In the genomic region with DNA sequence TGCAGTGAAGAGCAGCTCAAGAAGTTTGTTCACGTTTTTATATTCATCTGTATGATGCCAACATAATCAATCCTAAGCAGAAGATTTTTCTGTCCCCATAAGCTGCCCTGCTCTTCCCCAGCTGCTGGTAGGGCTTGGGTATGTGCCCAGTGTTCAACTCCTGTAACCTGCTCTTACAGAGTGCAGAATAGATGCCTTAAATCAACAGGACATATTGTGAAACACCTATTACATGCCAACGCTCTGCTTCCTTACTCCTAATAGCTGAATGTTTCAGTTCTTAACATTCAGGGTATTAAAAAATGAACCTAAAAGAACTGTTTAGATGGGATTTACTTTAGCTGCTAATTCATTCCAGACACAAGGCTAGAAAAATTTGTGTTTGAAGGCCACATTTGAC, we compare ENCODE assay signal across 19 cellular contexts.
A peak's percentile ranks its signal among the peaks of the same experiment; 100 is the strongest.
DNase-seq lines count a peak whose midpoint lies in the region; ATAC-seq and TF ChIP-seq lines count a peak whose summit lies in the region.
"Had no signal": no experiment of that assay in that cellular context is flagged by ENCODE, and none has a peak within 500 bp of the region (broad histone marks: within the 10 kb centered on the region; RNA-seq: fewer than 3 reads in every experiment).

No MANE protein-coding gene starts in this region.

- H3K27me3 Mint-ChIP-seq in WTC11 (ENCODE audit: low read depth), result no peaks in the 10 kb centered on the region
- H3K27me3 Mint-ChIP-seq in CD4-positive, alpha-beta memory T cell, result peaks cover 2 to 9% of the 10 kb centered on the region in 2 donors

- H3K9me3 ChIP-seq in mucosa of descending colon, result no peaks in the 10 kb centered on the region
- no peaks in the 10 kb centered on the region for H3K9me3 ChIP-seq in CD4-positive, alpha-beta memory T cell (ENCODE audit: control insufficient read depth in 1 of 2, low read length in 2 of 2)
- H3K9me3 ChIP-seq: MG63, uterus had no signal

- no peaks in the 10 kb centered on the region for H3K36me3 Mint-ChIP-seq in WTC11
- no peaks in the 10 kb centered on the region for H3K36me3 Mint-ChIP-seq in CD4-positive, alpha-beta memory T cell
- H3K36me3 Mint-ChIP-seq: activated CD8-positive, alpha-beta memory T cell treated with anti-CD3 and anti-CD28 coated beads, Interleukin-2, amount 10 ng/mL, durations not matched to agents 7 days and 5 days had no signal

- no peak overlapping the region for H3K27ac ChIP-seq in CD4-positive, alpha-beta memory T cell (ENCODE audit: low read depth, low read length)
- H3K27ac ChIP-seq in caudate nucleus (ENCODE audit: low read depth, low read length), result no peak overlapping the region
- H3K27ac ChIP-seq: uterus had no signal

- no peaks in the 10 kb centered on the region for H3K36me3 ChIP-seq in mucosa of descending colon (ENCODE audit: low read depth)
- no peaks in the 10 kb centered on the region for H3K36me3 ChIP-seq in CD4-positive, alpha-beta memory T cell (ENCODE audit: insufficient read depth, low read length)
- H3K36me3 ChIP-seq: MG63, uterus had no signal

- ATAC-seq in WTC11 (no peak), mucosa of descending colon (peak; percentile 52)
- ATAC-seq: activated CD8-positive, alpha-beta memory T cell treated with anti-CD3 and anti-CD28 coated beads, Interleukin-2, amount 10 ng/mL, durations not matched to agents 7 days and 5 days had no signal

- peak; percentile 41 for DNase-seq in EH (ENCODE audit: low read depth)
- no peak for DNase-seq in WTC11 (ENCODE audit: low spot score)
- peak; percentile 56 to 73 for DNase-seq in foreskin fibroblast
- peak in 1 of 3 donors; percentile 6 for DNase-seq in mucosa of descending colon
- no peak for DNase-seq in NCI-H774 (lab: John Stamatoyannopoulos, UW)
- DNase-seq in AG08395 (ENCODE audit: low spot score), result no peak
- DNase-seq in CD4-positive, alpha-beta memory T cell, result no peak
- no peak for DNase-seq in caudate nucleus (lab: John Stamatoyannopoulos, UW)
- DNase-seq: activated CD4-positive, CD25-positive, alpha-beta regulatory T cell treated with anti-CD3 and anti-CD28 coated beads, Interleukin-2, amount 50 U/mL, for 72 hours; activated CD8-positive, alpha-beta memory T cell treated with anti-CD3 and anti-CD28 coated beads, Interleukin-2, amount 10 ng/mL, durations not matched to agents 7 days and 5 days; activated gamma-delta T cell treated with Interleukin-2 at 50 U/mL for 16 hours; Calu3; effector CD8-positive, alpha-beta T cell; MG63; NCI-H748 treated with DMSO at 0.1 percent for 48 hours; occipital lobe; RPMI8226 had no signal

- POLR2A ChIA-PET in WTC11 (lab: Charles Lee), result no interaction called here
- POLR2A ChIA-PET in CD4-positive, alpha-beta memory T cell (lab: Charles Lee; ENCODE audit: partially characterized antibody), result no interaction called here

- H3K9me3 Mint-ChIP-seq in WTC11, result peaks cover 8% of the 10 kb centered on the region
- H3K9me3 Mint-ChIP-seq in CD4-positive, alpha-beta memory T cell, result peaks cover 0 to 4% (median 0%) of the 10 kb centered on the region in 8 donors
- H3K9me3 Mint-ChIP-seq: stimulated activated naive CD8-positive, alpha-beta T cell treated with anti-CD3 and anti-CD28 coated beads, Interleukin-15, Interleukin-2, amounts not matched to agents 100 ng/mL and 50 ng/mL, for 24 hours had no signal

- no peaks in the 10 kb centered on the region for H3K4me1 ChIP-seq in mucosa of descending colon (ENCODE audit: low read depth)
- H3K4me1 ChIP-seq in CD4-positive, alpha-beta memory T cell (ENCODE audit: insufficient read depth, low read length), result no peaks in the 10 kb centered on the region
- H3K4me1 ChIP-seq: uterus had no signal

- CTCF ChIA-PET in WTC11 (lab: Charles Lee), result interaction anchor here (0.6 kb wide), 1 partner anchor 1333 kb away, joined by 3 read pairs; no protein-coding TSS in a partner anchor
- CTCF ChIA-PET in CD4-positive, alpha-beta memory T cell (lab: Charles Lee; ENCODE audit: partially characterized antibody), result no interaction called here

- H3K4me1 Mint-ChIP-seq in WTC11, result peaks cover 10% of the 10 kb centered on the region
- H3K4me1 Mint-ChIP-seq in CD4-positive, alpha-beta memory T cell, result no peaks in the 10 kb centered on the region
- H3K4me1 Mint-ChIP-seq: activated CD8-positive, alpha-beta memory T cell treated with anti-CD3 and anti-CD28 coated beads, Interleukin-2, amount 10 ng/mL, durations not matched to agents 7 days and 5 days had no signal

- TF ChIP-seq CTCF in WTC11 (IDR thresholded peaks at IDR 0.05) (no peak), foreskin fibroblast (IDR thresholded peaks at IDR 0.05; ENCODE audit: low read depth, low read length) (no peak), mucosa of descending colon (IDR thresholded peaks at IDR 0.05) (no peak)

- no peak overlapping the region for H3K4me3 Mint-ChIP-seq in WTC11
- H3K4me3 Mint-ChIP-seq in CD4-positive, alpha-beta memory T cell, result no peak overlapping the region
- H3K4me3 Mint-ChIP-seq: activated CD8-positive, alpha-beta memory T cell treated with anti-CD3 and anti-CD28 coated beads, Interleukin-2, amount 10 ng/mL, durations not matched to agents 7 days and 5 days; stimulated activated naive CD8-positive, alpha-beta T cell treated with anti-CD3 and anti-CD28 coated beads, Interleukin-15, Interleukin-2, amounts not matched to agents 100 ng/mL and 50 ng/mL, for 24 hours had no signal

- no peak overlapping the region for H3K27ac Mint-ChIP-seq in WTC11
- no peak overlapping the region for H3K27ac Mint-ChIP-seq in CD4-positive, alpha-beta memory T cell
- H3K27ac Mint-ChIP-seq: activated CD8-positive, alpha-beta memory T cell treated with anti-CD3 and anti-CD28 coated beads, Interleukin-2, amount 10 ng/mL, durations not matched to agents 7 days and 5 days; stimulated activated naive CD8-positive, alpha-beta T cell treated with anti-CD3 and anti-CD28 coated beads, Interleukin-15, Interleukin-2, amounts not matched to agents 100 ng/mL and 50 ng/mL, for 24 hours had no signal

- H3K27me3 ChIP-seq in CD4-positive, alpha-beta memory T cell (ENCODE audit: insufficient read depth, low read length), result no peaks in the 10 kb centered on the region
- H3K27me3 ChIP-seq: MG63, uterus had no signal

- intact Hi-C loops in mucosa of descending colon (cut with DNase I, micrococcal nuclease), result no loop called here
- intact Hi-C loops in CD4-positive, alpha-beta memory T cell (cut with micrococcal nuclease), result no loop called here

- H3K4me3 ChIP-seq in foreskin fibroblast (ENCODE audit: low read depth in 1 of 2, low read length in 2 of 2), result no peak overlapping the region
- H3K4me3 ChIP-seq in mucosa of descending colon, result no peak overlapping the region
- H3K4me3 ChIP-seq in CD4-positive, alpha-beta memory T cell (ENCODE audit: low read length in 2 of 2), result no peak overlapping the region
- H3K4me3 ChIP-seq: MG63, uterus had no signal

TF ChIP-seq in WTC11, 78 proteins besides CTCF, POLR2A, EP300 and RAD21:
- TF ChIP-seq GABPB1 (CRISPR knock-in tag; IDR thresholded peaks at IDR 0.05) (0 out of 2 replicates have a peak, but pooled peaks have one; percentile 22), SP1 (CRISPR knock-in tag; conservative IDR thresholded peaks at IDR 0.05) (no peak), CREB1 (CRISPR knock-in tag; IDR thresholded peaks at IDR 0.05) (no peak)
- TF ChIP-seq, protein P1, sequence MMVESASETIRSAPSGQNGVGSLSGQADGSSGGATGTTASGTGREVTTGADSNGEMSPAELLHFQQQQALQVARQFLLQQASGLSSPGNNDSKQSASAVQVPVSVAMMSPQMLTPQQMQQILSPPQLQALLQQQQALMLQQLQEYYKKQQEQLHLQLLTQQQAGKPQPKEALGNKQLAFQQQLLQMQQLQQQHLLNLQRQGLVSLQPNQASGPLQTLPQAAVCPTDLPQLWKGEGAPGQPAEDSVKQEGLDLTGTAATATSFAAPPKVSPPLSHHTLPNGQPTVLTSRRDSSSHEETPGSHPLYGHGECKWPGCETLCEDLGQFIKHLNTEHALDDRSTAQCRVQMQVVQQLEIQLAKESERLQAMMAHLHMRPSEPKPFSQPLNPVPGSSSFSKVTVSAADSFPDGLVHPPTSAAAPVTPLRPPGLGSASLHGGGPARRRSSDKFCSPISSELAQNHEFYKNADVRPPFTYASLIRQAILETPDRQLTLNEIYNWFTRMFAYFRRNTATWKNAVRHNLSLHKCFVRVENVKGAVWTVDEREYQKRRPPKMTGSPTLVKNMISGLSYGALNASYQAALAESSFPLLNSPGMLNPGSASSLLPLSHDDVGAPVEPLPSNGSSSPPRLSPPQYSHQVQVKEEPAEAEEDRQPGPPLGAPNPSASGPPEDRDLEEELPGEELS (CRISPR knock-in tag; IDR thresholded peaks at IDR 0.05), result no peak

Comparison
In these comparisons a context has a peak if more than half of its experiments do, and no peak if none do; other contexts are left out.
1. DNase-seq: peak in EH (single experiment) and foreskin fibroblast (2 of 2); none in WTC11 (single experiment), NCI-H774 (single experiment), AG08395 (single experiment), CD4-positive, alpha-beta memory T cell (0 of 5) and caudate nucleus (0 of 61).